ENCODE assay signal across 17 cellular contexts in genomic region chr13:106942558-106942957, GRCh38.
"Had no signal": no experiment of that assay in that cellular context is flagged by ENCODE, and none has a peak within 500 bp of the region (broad histone marks: within the 10 kb centered on the region; RNA-seq: fewer than 3 reads in every experiment).

No MANE protein-coding gene starts in this region.

- H3K4me1 ChIP-seq: adrenal gland, gastroesophageal sphincter, sigmoid colon, tibial artery, uterus had no signal

- H3K9me3 ChIP-seq: adrenal gland, gastroesophageal sphincter, sigmoid colon, spleen, tibial artery, uterus had no signal

- H3K27me3 Mint-ChIP-seq: activated CD8-positive, alpha-beta T cell treated with anti-CD3 and anti-CD28 coated beads for 36 hours had no signal

- H3K4me3 ChIP-seq: adrenal gland, dorsolateral prefrontal cortex, gastroesophageal sphincter, sigmoid colon, spleen, tibial artery, uterus had no signal

- H3K27ac Mint-ChIP-seq: activated CD4-positive, alpha-beta T cell treated with anti-CD3 and anti-CD28 coated beads for 36 hours; activated CD8-positive, alpha-beta T cell treated with anti-CD3 and anti-CD28 coated beads for 36 hours; activated naive CD4-positive, alpha-beta T cell treated with anti-CD3 and anti-CD28 coated beads, Interleukin-2, amount 50 U/mL, for 24 hours had no signal

- H3K36me3 ChIP-seq: adrenal gland, gastroesophageal sphincter, sigmoid colon, spleen, tibial artery, uterus, WERI-Rb-1 had no signal

- H3K27ac ChIP-seq: adrenal gland, dorsolateral prefrontal cortex, gastroesophageal sphincter, sigmoid colon, spleen, tibial artery, uterus, WERI-Rb-1 had no signal

- H3K4me3 Mint-ChIP-seq: activated CD4-positive, alpha-beta T cell treated with anti-CD3 and anti-CD28 coated beads for 36 hours; activated CD8-positive, alpha-beta T cell treated with anti-CD3 and anti-CD28 coated beads for 36 hours; activated naive CD4-positive, alpha-beta T cell treated with anti-CD3 and anti-CD28 coated beads, Interleukin-2, amount 50 U/mL, for 24 hours; neural crest cell had no signal

- H3K9me3 Mint-ChIP-seq: activated CD8-positive, alpha-beta T cell treated with anti-CD3 and anti-CD28 coated beads for 36 hours; activated naive CD4-positive, alpha-beta T cell treated with anti-CD3 and anti-CD28 coated beads, Interleukin-2, amount 50 U/mL, for 24 hours had no signal

- H3K27me3 ChIP-seq: adrenal gland, gastroesophageal sphincter, sigmoid colon, spleen, tibial artery, uterus had no signal

- H3K4me1 Mint-ChIP-seq: activated CD4-positive, alpha-beta T cell treated with anti-CD3 and anti-CD28 coated beads for 36 hours; activated naive CD4-positive, alpha-beta T cell treated with anti-CD3 and anti-CD28 coated beads, Interleukin-2, amount 50 U/mL, for 24 hours; neural crest cell had no signal

- ATAC-seq: activated CD4-positive, alpha-beta T cell treated with anti-CD3 and anti-CD28 coated beads for 36 hours; activated CD8-positive, alpha-beta T cell treated with anti-CD3 and anti-CD28 coated beads for 36 hours; gastroesophageal sphincter; left lobe of liver had no signal

- H3K36me3 Mint-ChIP-seq: activated naive CD4-positive, alpha-beta T cell treated with anti-CD3 and anti-CD28 coated beads, Interleukin-2, amount 50 U/mL, for 24 hours had no signal

- DNase-seq: activated CD4-positive, alpha-beta T cell treated with anti-CD3 and anti-CD28 coated beads for 36 hours; activated CD8-positive, alpha-beta T cell treated with anti-CD3 and anti-CD28 coated beads for 36 hours; activated effector memory CD4-positive, alpha-beta T cell treated with anti-CD3 and anti-CD28 coated beads, Interleukin-2, amount 50 U/mL, for 16 hours; activated T-cell treated with anti-CD3 and anti-CD28 coated beads, Interleukin-2, amount 50 U/mL, for 48 hours; adrenal gland; dorsolateral prefrontal cortex; erythroblast; sigmoid colon; spleen; stimulated activated CD4-positive, alpha-beta T cell treated with anti-CD3 and anti-CD28 coated beads, Interleukin-1b, Interleukin-23, amount 100 ng/mL, for 48 hours; tibial artery; uterus; WERI-Rb-1 had no signal
